Comparison of ENCODE assay signal across 21 cellular contexts in genomic region chr5:124910354-124911016, GRCh38.
DNase-seq lines count a peak whose midpoint lies in the region; ATAC-seq, FAIRE-seq and TF ChIP-seq lines count a peak whose summit lies in the region.
"Had no signal": no experiment of that assay in that cellular context is flagged by ENCODE, and none has a peak within 500 bp of the region (broad histone marks: within the 10 kb centered on the region; RNA-seq: fewer than 3 reads in every experiment).

No MANE protein-coding gene starts in this region.

- TF ChIP-seq EP300 in GM12878 (IDR thresholded peaks at IDR 0.05; ENCODE audit: borderline replicate concordance in 1 of 2, control insufficient read depth in 1 of 2, low read depth in 2 of 2, low read length in 2 of 2) = peak in 1 of 2 experiments; percentile 29; a peak in 1 of 4 replicates

- peak overlapping the region; percentile 26 for H2AFZ ChIP-seq in GM12878 (ENCODE audit: control insufficient read depth, low read depth, low read length)

- H3K9ac ChIP-seq in GM12878 (ENCODE audit: control insufficient read depth, insufficient read depth, low read length) = no peak overlapping the region

- 46% methylated on average over 3 of the region's 3 CpGs for WGBS in GM12878 (ENCODE audit: insufficient coverage, insufficient replicate concordance, low lambda C conversion rate, missing lambda C conversion rate)

- peak; percentile 58 for ATAC-seq in GM19351 (IDR thresholded peaks at IDR 0.05; ENCODE audit: unreplicated experiment)
- peak; percentile 65 for ATAC-seq in HG02885 (IDR thresholded peaks at IDR 0.05; ENCODE audit: poor library complexity, unreplicated experiment)
- peak; percentile 70 for ATAC-seq in GM12878
- no peak for ATAC-seq in HG03135 (IDR thresholded peaks at IDR 0.05; ENCODE audit: unreplicated experiment)
- ATAC-seq in HG02678 (IDR thresholded peaks at IDR 0.05; ENCODE audit: unreplicated experiment) = no peak
- ATAC-seq: activated naive CD4-positive, alpha-beta T cell treated with anti-CD3 and anti-CD28 coated beads, Interleukin-2, amount 50 U/mL, for 72 hours; activated T-cell treated with anti-CD3 and anti-CD28 coated beads, Interleukin-2, amount 50 U/mL, for 4 hours; body of pancreas; K562 had no signal

- SMC1A ChIA-PET in GM12878 (lab: Charles Lee; ENCODE audit: uncharacterized antibody, unreplicated experiment) = interaction anchor here (0.9 to 7.4 kb wide), 14 partner anchors 8 to 197 kb away, joined by 3 to 166 read pairs (median 6); no protein-coding TSS in a partner anchor

- in situ Hi-C loops in GM12878 (cut with MboI) = loop anchor here (5.0 kb wide), 2 partner anchors 163 to 263 kb away; partner anchors contain the start of gene ZNF608

- H3K36me3 ChIP-seq in GM12878 (ENCODE audit: control insufficient read depth in 2 of 2, insufficient read depth in 2 of 2, low read length in 1 of 2) = no peaks in the 10 kb centered on the region
- H3K36me3 ChIP-seq: esophagus muscularis mucosa had no signal

- TF ChIP-seq RAD21 in GM12878 (IDR thresholded peaks at IDR 0.05; ENCODE audit: insufficient read depth, low read depth, low read length) = 0 out of 2 replicates have a peak, but pooled peaks have one; percentile 12

- DNase-seq in GM12891 (ENCODE audit: insufficient read length, low spot score) = no peak
- DNase-seq in GM12878 (ENCODE audit: low read depth, low spot score) = no peak
- no peak for DNase-seq in NCI-H1436 (lab: John Stamatoyannopoulos, UW)
- DNase-seq in ureter (ENCODE audit: low spot score) = no peak
- DNase-seq: activated CD4-positive, alpha-beta memory T cell treated with anti-CD3 and anti-CD28 coated beads for 36 hours; activated T-cell treated with anti-CD3 and anti-CD28 coated beads, Interleukin-2, amount 50 U/mL, for 4 hours; body of pancreas; CD8-positive, alpha-beta memory T cell; glutamatergic neuron; mammary epithelial cell; NCI-H1092; NCI-H774; nephron progenitor cell had no signal

- RAD21 ChIA-PET in GM12878 (lab: Charles Lee; ENCODE audit: unreplicated experiment) = interaction anchor here (1.0 to 7.9 kb wide), 8 partner anchors 8 to 260 kb away, joined by 4 to 190 read pairs (median 16); partner anchors contain the start of gene ZNF608

- H3K79me2 ChIP-seq in GM12878 (ENCODE audit: control insufficient read depth, insufficient read depth, low read length) = no peaks in the 10 kb centered on the region

- peaks cover 5% of the 10 kb centered on the region; the same call in 2 of the 3 replicates for H3K9me3 ChIP-seq in GM12878 (replicated peaks; ENCODE audit: control insufficient read depth, insufficient read depth, low read length)
- H3K9me3 ChIP-seq: body of pancreas, esophagus muscularis mucosa had no signal

- no peak for TF ChIP-seq POLR2A in GM12891 (IDR thresholded peaks at IDR 0.05; ENCODE audit: low read depth, low read length)
- no peak for TF ChIP-seq POLR2A in GM12878 (IDR thresholded peaks at IDR 0.05; ENCODE audit: low read depth, low read length)

- H3K4me2 ChIP-seq in GM12878 (ENCODE audit: control insufficient read depth, insufficient read depth) = no peak overlapping the region; the same call in none of the 2 replicates

- TSS peak; percentile 95 for BruUV-seq in GM12878 (replicated peaks; lab: Mats Ljungman, UMichigan)

- H4K20me1 ChIP-seq in GM12878 (ENCODE audit: control insufficient read depth, insufficient read depth) = no peaks in the 10 kb centered on the region

- H3K27ac ChIP-seq in GM12878 (ENCODE audit: control insufficient read depth, insufficient read depth) = 0 out of 2 replicates have a peak overlapping the region, but pooled peaks have one; percentile 13
- H3K27ac ChIP-seq: body of pancreas, esophagus muscularis mucosa, HL-60 had no signal

- POLR2A ChIA-PET in GM12878 (lab: Charles Lee) = interaction anchor here (0.8 to 4.7 kb wide), 4 partner anchors 10 to 162 kb away, joined by 3 to 48 read pairs (median 6); no protein-coding TSS in a partner anchor

- TF ChIP-seq CTCF in GM12878 (IDR thresholded peaks at IDR 0.05 in 2 of 3, conservative IDR thresholded peaks at IDR 0.05 in 1 of 3; ENCODE audit: control insufficient read depth in 2 of 3, extremely low read depth in 1 of 3, insufficient read depth in 1 of 3, low read depth in 3 of 3, low read length in 3 of 3) = no peak

- intact Hi-C loops in GM12878 (cut with micrococcal nuclease; ENCODE audit: unreplicated experiment) = no loop called here

- H3K4me1 ChIP-seq in GM12878 (ENCODE audit: control insufficient read depth, insufficient read depth, low read length) = peaks cover 41% of the 10 kb centered on the region

- CTCF ChIA-PET in GM12878 (lab: Yijun Ruan, JAX) = interaction anchor here (1.1 to 5.4 kb wide), 3 partner anchors 10 to 161 kb away, joined by 3 to 34 read pairs (median 8); no protein-coding TSS in a partner anchor

- H3K4me3 ChIP-seq in GM12878 = no peak overlapping the region
- H3K4me3 ChIP-seq: body of pancreas, esophagus muscularis mucosa, K562 had no signal

- FAIRE-seq in GM12891 (lab: Jason Lieb, UNC) = peak; percentile 69
- FAIRE-seq in GM12878 (lab: Jason Lieb, UNC) = peak; percentile 49
- FAIRE-seq: K562 had no signal

- H3K27me3 ChIP-seq in GM12878 (replicated peaks in 1 of 2; ENCODE audit: control insufficient read depth in 2 of 2, insufficient read depth in 2 of 2, low read length in 1 of 2) = no peaks in the 10 kb centered on the region
- H3K27me3 ChIP-seq: body of pancreas, esophagus muscularis mucosa had no signal

TF ChIP-seq in GM12891, 5 proteins besides CTCF, POLR2A, EP300 and RAD21:
- TF ChIP-seq TAF1 (IDR thresholded peaks at IDR 0.05; ENCODE audit: low read depth, low read length) (no peak; the same call in 1 of the 2 replicates), POU2F2 (IDR thresholded peaks at IDR 0.05; ENCODE audit: low read depth, low read length) (peak; percentile 97)

TF ChIP-seq in GM12878, 131 proteins besides CTCF, POLR2A, EP300 and RAD21 (continues in another document):
- TF ChIP-seq RAD51 (IDR thresholded peaks at IDR 0.05) = no peak
- TF ChIP-seq SP1 (IDR thresholded peaks at IDR 0.05; ENCODE audit: low read depth, low read length) = peak; percentile 22
- TF ChIP-seq POU2F2 (IDR thresholded peaks at IDR 0.05; ENCODE audit: borderline replicate concordance, low read depth, low read length) = peak; percentile 98; the same call in 2 of the 3 replicates
- TF ChIP-seq EZH2 (IDR thresholded peaks at IDR 0.05; ENCODE audit: borderline replicate concordance, control insufficient read depth, low read depth, low read length) = no peak
- no peak for TF ChIP-seq RCOR1 (conservative IDR thresholded peaks at IDR 0.05; ENCODE audit: low read depth, low read length)
- no peak for TF ChIP-seq ZNF207 (IDR thresholded peaks at IDR 0.05; ENCODE audit: borderline replicate concordance)
- TF ChIP-seq ZNF217 (IDR thresholded peaks at IDR 0.05) = no peak
- TF ChIP-seq BACH1 (IDR thresholded peaks at IDR 0.05; ENCODE audit: borderline replicate concordance) = no peak
- no peak for TF ChIP-seq JUND (IDR thresholded peaks at IDR 0.05; ENCODE audit: low read depth, low read length)
- peak; percentile 74; the same call in 1 of the 2 replicates for TF ChIP-seq PRDM15 (CRISPR knock-in tag; IDR thresholded peaks at IDR 0.05)
- 0 out of 2 replicates have a peak, but pooled peaks have one; percentile 41 for TF ChIP-seq EED (IDR thresholded peaks at IDR 0.05; ENCODE audit: low read depth)
- TF ChIP-seq ATF2 (IDR thresholded peaks at IDR 0.05; ENCODE audit: low read length) = peak; percentile 86
- TF ChIP-seq RELA (IDR thresholded peaks at IDR 0.05; ENCODE audit: borderline replicate concordance, partially characterized antibody) = no peak
- TF ChIP-seq IKZF2 (IDR thresholded peaks at IDR 0.05) = peak; percentile 42 to 57; a peak in 2 of 4 replicates
- TF ChIP-seq IRF4 (IDR thresholded peaks at IDR 0.05; ENCODE audit: low read depth, low read length) = 0 out of 2 replicates have a peak, but pooled peaks have one; percentile 74
- TF ChIP-seq PAX8 (IDR thresholded peaks at IDR 0.05) = no peak
- TF ChIP-seq TARDBP (IDR thresholded peaks at IDR 0.05; ENCODE audit: borderline replicate concordance) = no peak
- no peak for TF ChIP-seq PML (IDR thresholded peaks at IDR 0.05; ENCODE audit: low read length)

Comparison
In these comparisons a context has a peak if more than half of its experiments do, and no peak if none do; other contexts are left out.
1. ATAC-seq: peak in GM19351 (single experiment), HG02885 (single experiment) and GM12878 (single experiment); none in HG03135 (single experiment) and HG02678 (single experiment).